ENCODE assay signal across 8 cellular contexts in the genomic region with DNA sequence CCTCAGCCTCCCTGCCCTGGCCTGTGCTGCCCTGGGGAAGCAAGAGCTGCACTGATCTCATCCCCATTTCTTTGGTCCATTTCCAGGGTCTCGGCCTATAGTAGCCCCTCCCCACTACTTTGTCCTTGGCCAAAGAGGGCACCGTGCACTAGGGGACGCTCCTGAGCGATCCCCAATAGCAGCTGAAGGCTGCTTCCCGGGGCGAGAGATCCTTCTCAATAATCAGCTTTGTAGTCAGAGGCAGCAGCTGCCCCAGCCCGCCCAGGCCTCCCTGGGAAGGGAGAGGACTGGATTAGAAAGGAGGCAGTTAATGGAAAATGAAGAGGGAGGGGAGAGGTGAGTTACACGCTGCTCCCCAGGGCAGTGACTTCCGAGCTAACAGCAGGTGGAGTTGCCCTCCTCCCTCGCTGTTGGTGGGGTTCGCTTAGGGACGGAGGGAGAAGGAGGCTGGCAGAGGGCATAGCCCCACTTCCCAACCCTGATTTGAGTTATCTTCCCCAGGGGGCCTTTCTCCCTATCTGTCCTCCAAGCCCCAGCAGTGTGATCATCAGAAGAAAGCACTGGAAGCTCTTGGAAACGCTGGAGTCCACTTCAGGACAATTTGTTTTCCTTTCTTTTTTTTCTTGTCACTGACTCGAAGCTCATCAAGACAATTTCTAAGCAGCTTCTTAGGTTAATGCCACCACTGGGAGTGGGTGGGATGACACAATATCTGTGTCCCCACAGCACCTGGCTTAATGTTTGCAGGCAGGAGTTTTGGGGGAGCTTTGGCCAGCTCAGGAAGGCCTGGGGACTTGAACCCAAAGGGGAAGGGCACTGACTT. TPM values are rescaled to one million over a fixed set of nuclear protein-coding genes. Genes with fewer than 3 reads are reported as not detected.
DNase-seq lines count a peak whose midpoint lies in the region; ATAC-seq, FAIRE-seq and TF ChIP-seq lines count a peak whose summit lies in the region.

No MANE protein-coding gene starts in this region.

- ATAC-seq in GM21825 (IDR thresholded peaks at IDR 0.05; ENCODE audit: unreplicated experiment) = no peak
- no peak for ATAC-seq in HG02571 (IDR thresholded peaks at IDR 0.05; ENCODE audit: unreplicated experiment)

- H3K9me3 ChIP-seq in WERI-Rb-1 (ENCODE audit: severe bottlenecking) = no peaks in the 10 kb centered on the region
- H3K9me3 ChIP-seq in cardiac muscle cell (ENCODE audit: low read depth) = no peaks in the 10 kb centered on the region

- H3K36me3 ChIP-seq in WERI-Rb-1 (peaks cover 13% of the 10 kb centered on the region), cardiac muscle cell (peaks cover 2% of the 10 kb centered on the region)

- peaks cover 30% of the 10 kb centered on the region for H3K4me1 ChIP-seq in cardiac muscle cell (ENCODE audit: low read depth)

- peak overlapping the region; percentile 78 for H3K27ac ChIP-seq in WERI-Rb-1
- peak overlapping the region; percentile 87 for H3K27ac ChIP-seq in cardiac muscle cell

- H3K27me3 Mint-ChIP-seq in progenitor cell of endocrine pancreas = no peaks in the 10 kb centered on the region

- H3K27me3 ChIP-seq in WERI-Rb-1 (ENCODE audit: insufficient read depth, low read depth, severe bottlenecking) = no peaks in the 10 kb centered on the region
- H3K27me3 ChIP-seq in cardiac muscle cell = no peaks in the 10 kb centered on the region

- H3K9me3 Mint-ChIP-seq in progenitor cell of endocrine pancreas (ENCODE audit: low read depth) = no peaks in the 10 kb centered on the region

- H3K4me3 Mint-ChIP-seq in progenitor cell of endocrine pancreas (ENCODE audit: low read depth) = peak overlapping the region; percentile 90

- H3K4me3 ChIP-seq in WERI-Rb-1 (ENCODE audit: low read depth, low read length) = peak overlapping the region; percentile 67
- H3K4me3 ChIP-seq in cardiac muscle cell = peak overlapping the region; percentile 0

- peak; percentile 94 for DNase-seq in D721Med (ENCODE audit: insufficient read length, low spot score)
- peak; percentile 98 for DNase-seq in WERI-Rb-1
- peak; percentile 35 to 69 for DNase-seq in cardiac muscle cell (ENCODE audit: low read depth in 1 of 2, low spot score in 1 of 2)
- peak; percentile 38 for DNase-seq in progenitor cell of endocrine pancreas (ENCODE audit: low spot score, unreplicated experiment)
- DNase-seq in activated T-cell treated with anti-CD3 and anti-CD28 coated beads for 4 hours = no peak
- DNase-seq in NCI-H1048 (lab: John Stamatoyannopoulos, UW) = no peak

- H3K36me3 Mint-ChIP-seq in progenitor cell of endocrine pancreas (ENCODE audit: insufficient read depth) = peaks cover 3% of the 10 kb centered on the region

- TF ChIP-seq CTCF in D721Med (IDR thresholded peaks at IDR 0.05; ENCODE audit: insufficient read depth, missing control alignments) (peak; percentile 98), WERI-Rb-1 (IDR thresholded peaks at IDR 0.05; ENCODE audit: low read depth, low read length) (peak; percentile 95), cardiac muscle cell (IDR thresholded peaks at IDR 0.05; ENCODE audit: low read depth, low read length) (peak; percentile 52), progenitor cell of endocrine pancreas (IDR thresholded peaks at IDR 0.05; ENCODE audit: unreplicated experiment) (peak; percentile 55)

- peak overlapping the region; percentile 98 for H3K27ac Mint-ChIP-seq in progenitor cell of endocrine pancreas

- H3K4me1 Mint-ChIP-seq in progenitor cell of endocrine pancreas (ENCODE audit: low read depth) = peaks cover 31% of the 10 kb centered on the region

- no peak for FAIRE-seq in D721Med (lab: Jason Lieb, UNC)

RNA-seq across cellular contexts. Expression of gene MXRA7, which starts 2.6 kb away (rescaled TPM):
- total RNA-seq in cardiac muscle cell = 101 and 123 TPM in 2 replicates
- 164 and 178 TPM in 2 replicates for polyA plus RNA-seq in cardiac muscle cell
- 93.3 and 94.9 TPM in 2 replicates for total RNA-seq in progenitor cell of endocrine pancreas

RNA-seq across cellular contexts. Expression of gene JMJD6, which starts 18.2 kb away (rescaled TPM):
- 23.5 and 25.1 TPM in 2 replicates for total RNA-seq in cardiac muscle cell
- polyA plus RNA-seq in cardiac muscle cell = 25.3 and 33.6 TPM in 2 replicates
- total RNA-seq in progenitor cell of endocrine pancreas = 24.1 and 25.6 TPM in 2 replicates

RNA-seq across cellular contexts. Expression of gene METTL23, which starts 18.4 kb away (rescaled TPM):
- total RNA-seq in cardiac muscle cell (47.6 and 62.0 TPM in 2 replicates), progenitor cell of endocrine pancreas (28.2 TPM in 2 replicates)
- 77.9 and 83.0 TPM in 2 replicates for polyA plus RNA-seq in cardiac muscle cell

RNA-seq across cellular contexts. Expression of gene SRSF2, which starts 28.9 kb away (rescaled TPM):
- total RNA-seq in cardiac muscle cell = 398 and 520 TPM in 2 replicates
- 217 and 265 TPM in 2 replicates for polyA plus RNA-seq in cardiac muscle cell
- 265 and 276 TPM in 2 replicates for total RNA-seq in progenitor cell of endocrine pancreas

RNA-seq across cellular contexts. Expression of gene MFSD11, which starts 29.7 kb away (rescaled TPM):
- total RNA-seq in cardiac muscle cell = 45.8 and 69.2 TPM in 2 replicates
- polyA plus RNA-seq in cardiac muscle cell = 55.6 and 68.1 TPM in 2 replicates
- total RNA-seq in progenitor cell of endocrine pancreas = 35.6 and 38.7 TPM in 2 replicates

Comparison
In these comparisons a context has a peak if more than half of its experiments do, and no peak if none do; other contexts are left out.
1. DNase-seq: peak in D721Med (single experiment), WERI-Rb-1 (single experiment), cardiac muscle cell (2 of 2) and progenitor cell of endocrine pancreas (single experiment); none in activated T-cell treated with anti-CD3 and anti-CD28 coated beads for 4 hours (single experiment) and NCI-H1048 (single experiment).
2. Peak in every context shown above with its lines, with median percentiles within 50 percentile points of each other: CTCF ChIP-seq.